ENCODE assay signal across 7 cellular contexts in the genomic region with DNA sequence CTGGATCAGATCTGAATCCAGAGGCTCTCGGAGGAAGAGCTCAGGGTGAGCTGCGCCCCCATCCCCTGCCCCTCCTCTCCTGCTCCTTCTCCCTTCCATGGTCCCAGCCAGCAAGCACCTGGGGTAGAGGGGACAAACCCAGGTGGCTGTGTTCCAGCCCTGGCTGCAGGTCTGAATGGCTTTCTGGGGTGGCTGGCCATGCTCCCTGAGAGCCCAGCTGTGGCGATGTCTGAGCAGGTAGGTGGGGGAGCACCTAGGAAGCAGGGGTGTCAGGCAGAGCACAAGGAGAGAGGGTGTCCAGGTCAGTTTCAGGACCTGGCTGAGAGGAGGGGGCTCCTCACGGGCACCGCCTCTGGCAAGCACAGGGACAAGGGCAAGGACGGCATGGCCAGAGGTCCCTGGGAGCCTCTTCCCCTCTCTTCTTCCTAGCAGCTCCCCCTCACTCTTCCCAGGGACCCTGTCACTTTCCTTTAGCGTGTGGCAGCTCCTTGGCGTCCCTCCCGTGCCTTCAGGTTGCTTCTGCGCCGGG.
DNase-seq lines count a peak whose midpoint lies in the region; ATAC-seq lines count a peak whose summit lies in the region.

No MANE protein-coding gene starts in this region.

- H3K36me3 ChIP-seq in HUES48 (ENCODE audit: control insufficient read depth, insufficient read depth, low read length) (no peaks in the 10 kb centered on the region), iPS-20b (ENCODE audit: insufficient read depth, low read depth, low read length) (no peaks in the 10 kb centered on the region)

- H3K9me3 Mint-ChIP-seq in activated naive CD4-positive, alpha-beta T cell treated with anti-CD3 and anti-CD28 coated beads, Interleukin-2, amount 50 U/mL, for 72 hours: no peaks in the 10 kb centered on the region
- H3K9me3 Mint-ChIP-seq in stimulated activated naive CD8-positive, alpha-beta T cell treated with anti-CD3 and anti-CD28 coated beads, Interleukin-15, Interleukin-2, amounts not matched to agents 100 ng/mL and 50 ng/mL, for 24 hours: no peaks in the 10 kb centered on the region

- H3K4me3 ChIP-seq in HUES48 (ENCODE audit: low read depth, low read length): peak overlapping the region; percentile 83
- H3K4me3 ChIP-seq in iPS-20b (ENCODE audit: low read length): peak overlapping the region; percentile 75

- H3K27ac Mint-ChIP-seq in activated naive CD4-positive, alpha-beta T cell treated with anti-CD3 and anti-CD28 coated beads, Interleukin-2, amount 50 U/mL, for 72 hours: peak overlapping the region; percentile 88 to 96
- H3K27ac Mint-ChIP-seq in stimulated activated naive CD8-positive, alpha-beta T cell treated with anti-CD3 and anti-CD28 coated beads, Interleukin-15, Interleukin-2, amounts not matched to agents 100 ng/mL and 50 ng/mL, for 24 hours: peak overlapping the region; percentile 99

- peak overlapping the region; percentile 88 for H3K4me3 Mint-ChIP-seq in stimulated activated naive CD8-positive, alpha-beta T cell treated with anti-CD3 and anti-CD28 coated beads, Interleukin-15, Interleukin-2, amounts not matched to agents 100 ng/mL and 50 ng/mL, for 24 hours

- no peaks in the 10 kb centered on the region for H3K27me3 Mint-ChIP-seq in stimulated activated naive CD8-positive, alpha-beta T cell treated with anti-CD3 and anti-CD28 coated beads, Interleukin-15, Interleukin-2, amounts not matched to agents 100 ng/mL and 50 ng/mL, for 24 hours

- H3K36me3 Mint-ChIP-seq in activated naive CD4-positive, alpha-beta T cell treated with anti-CD3 and anti-CD28 coated beads, Interleukin-2, amount 50 U/mL, for 72 hours: peaks cover 50 to 83% of the 10 kb centered on the region in 2 donors
- H3K36me3 Mint-ChIP-seq in stimulated activated naive CD8-positive, alpha-beta T cell treated with anti-CD3 and anti-CD28 coated beads, Interleukin-15, Interleukin-2, amounts not matched to agents 100 ng/mL and 50 ng/mL, for 24 hours (ENCODE audit: low read depth): peaks cover 22% of the 10 kb centered on the region

- peaks cover 71% of the 10 kb centered on the region for H3K4me1 Mint-ChIP-seq in stimulated activated naive CD8-positive, alpha-beta T cell treated with anti-CD3 and anti-CD28 coated beads, Interleukin-15, Interleukin-2, amounts not matched to agents 100 ng/mL and 50 ng/mL, for 24 hours (ENCODE audit: low read depth)

- peak in 1 of 2 donors; percentile 10 for ATAC-seq in activated naive CD4-positive, alpha-beta T cell treated with anti-CD3 and anti-CD28 coated beads, Interleukin-2, amount 50 U/mL, for 72 hours
- no peak for ATAC-seq in GM21423 (IDR thresholded peaks at IDR 0.05; ENCODE audit: unreplicated experiment)

- H3K4me1 ChIP-seq in HUES48 (ENCODE audit: control insufficient read depth, insufficient read depth, low read length): peaks cover 38% of the 10 kb centered on the region
- H3K4me1 ChIP-seq in iPS-20b (ENCODE audit: insufficient read depth, low read length): peaks cover 28% of the 10 kb centered on the region

- H3K27ac ChIP-seq in HUES48 (ENCODE audit: low read depth, low read length) (peak overlapping the region; percentile 98), iPS-20b (ENCODE audit: low read length) (peak overlapping the region; percentile 80)

- H3K27me3 ChIP-seq in HUES48 (ENCODE audit: control insufficient read depth, insufficient read depth, low read length) (no peaks in the 10 kb centered on the region), iPS-20b (ENCODE audit: insufficient read depth, low read length) (no peaks in the 10 kb centered on the region)

- H3K9me3 ChIP-seq in HUES48 (ENCODE audit: control insufficient read depth, insufficient read depth, low read length) (no peaks in the 10 kb centered on the region), iPS-20b (ENCODE audit: insufficient read depth, low read depth, low read length) (no peaks in the 10 kb centered on the region)

- no peak for DNase-seq in activated naive CD4-positive, alpha-beta T cell treated with anti-CD3 and anti-CD28 coated beads, Interleukin-2, amount 50 U/mL, for 72 hours (ENCODE audit: low spot score in 2 of 2)
- no peak for DNase-seq in SIG-M5 treated with dmso at 0.1 percent for 504 hours (lab: John Stamatoyannopoulos, UW; ENCODE audit: unreplicated experiment)
- DNase-seq in activated effector memory CD4-positive, alpha-beta T cell treated with anti-CD3 and anti-CD28 coated beads, Interleukin-2, amount 50 U/mL, for 16 hours: no peak

- H3K9ac ChIP-seq in HUES48 (ENCODE audit: low read depth, low read length) (peak overlapping the region; percentile 1; the same call in 1 of the 2 replicates), iPS-20b (ENCODE audit: low read depth, low read length) (peak overlapping the region; percentile 92)
